In the genomic region with DNA sequence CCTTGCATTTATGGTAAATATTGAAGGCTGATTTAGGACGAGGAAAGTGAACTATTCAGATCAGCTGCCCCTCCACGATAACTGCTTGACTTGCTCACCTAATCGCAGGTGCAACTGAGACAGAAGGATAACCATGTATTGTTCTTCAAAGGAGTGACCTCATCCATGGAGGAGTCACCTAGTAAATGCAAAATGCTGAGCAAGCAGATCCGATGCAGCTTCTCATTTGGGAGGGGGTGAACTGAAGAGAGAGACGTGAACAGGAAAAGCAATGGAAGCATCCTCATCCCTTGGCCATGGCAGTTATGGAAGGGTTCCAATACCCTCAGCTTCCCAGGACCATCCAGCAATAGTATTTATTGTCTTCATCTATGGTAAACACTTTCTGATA, we compare ENCODE assay signal across 14 cellular contexts. TPM values are rescaled to one million over a fixed set of nuclear protein-coding genes. Genes with fewer than 3 reads are reported as not detected.
A peak's percentile ranks its signal among the peaks of the same experiment; 100 is the strongest.
DNase-seq lines count a peak whose midpoint lies in the region; ATAC-seq and TF ChIP-seq lines count a peak whose summit lies in the region.
"Had no signal": no experiment of that assay in that cellular context is flagged by ENCODE, and none has a peak within 500 bp of the region (broad histone marks: within the 10 kb centered on the region; RNA-seq: fewer than 3 reads in every experiment).

No MANE protein-coding gene starts in this region.

- H3K4me1 ChIP-seq in MM.1S (ENCODE audit: low read length) (peaks cover 20% of the 10 kb centered on the region), spleen (peaks cover 0 to 41% (median 19%) of the 10 kb centered on the region in 6 donors)
- H3K4me1 ChIP-seq: upper lobe of right lung had no signal

- H3K27ac Mint-ChIP-seq in activated T-cell treated with anti-CD3 and anti-CD28 coated beads, Interleukin-2, amount 50 U/mL, for 24 hours: peak overlapping the region; percentile 98
- H3K27ac Mint-ChIP-seq in activated naive CD4-positive, alpha-beta T cell treated with anti-CD3 and anti-CD28 coated beads, Interleukin-2, amount 10 ng/mL, durations not matched to agents 7 days and 5 days: peak overlapping the region; percentile 97
- H3K27ac Mint-ChIP-seq: brain had no signal

- ATAC-seq in GM21423 (IDR thresholded peaks at IDR 0.05; ENCODE audit: unreplicated experiment) (no peak), GM18861 (IDR thresholded peaks at IDR 0.05; ENCODE audit: unreplicated experiment) (no peak), HG03139 (IDR thresholded peaks at IDR 0.05; ENCODE audit: unreplicated experiment) (no peak)
- ATAC-seq: upper lobe of right lung had no signal

- H3K36me3 ChIP-seq in MM.1S (replicated peaks; ENCODE audit: insufficient read depth, low read length) (no peaks in the 10 kb centered on the region), spleen (no peaks in the 10 kb centered on the region)
- H3K36me3 ChIP-seq: upper lobe of right lung had no signal

- H3K27ac ChIP-seq in MM.1S (ENCODE audit: low read length) (no peak overlapping the region), spleen (peak overlapping the region in 6 of 8 donors; percentile 33 to 81 (median 72))
- H3K27ac ChIP-seq: upper lobe of right lung had no signal

- H3K27me3 Mint-ChIP-seq in activated T-cell treated with anti-CD3 and anti-CD28 coated beads, Interleukin-2, amount 50 U/mL, for 24 hours: no peaks in the 10 kb centered on the region
- H3K27me3 Mint-ChIP-seq in activated naive CD4-positive, alpha-beta T cell treated with anti-CD3 and anti-CD28 coated beads, Interleukin-2, amount 10 ng/mL, durations not matched to agents 7 days and 5 days: no peaks in the 10 kb centered on the region

- peak overlapping the region; percentile 81 for H3K4me3 Mint-ChIP-seq in activated T-cell treated with anti-CD3 and anti-CD28 coated beads, Interleukin-2, amount 50 U/mL, for 24 hours
- peak overlapping the region; percentile 74 for H3K4me3 Mint-ChIP-seq in activated naive CD4-positive, alpha-beta T cell treated with anti-CD3 and anti-CD28 coated beads, Interleukin-2, amount 10 ng/mL, durations not matched to agents 7 days and 5 days
- H3K4me3 Mint-ChIP-seq: brain had no signal

- H3K27me3 ChIP-seq in MM.1S (replicated peaks; ENCODE audit: insufficient read depth, low read length) (peaks cover 30% of the 10 kb centered on the region), spleen (replicated peaks in 1 of 7) (no peaks in the 10 kb centered on the region)
- H3K27me3 ChIP-seq: upper lobe of right lung had no signal

- H3K4me3 ChIP-seq in MM.1S (ENCODE audit: low read length) (peak overlapping the region; percentile 15; the same call in 1 of the 2 replicates), spleen (peak overlapping the region in 1 of 8 donors; percentile 38)
- H3K4me3 ChIP-seq: upper lobe of right lung had no signal

- TF ChIP-seq CTCF in MM.1S (IDR thresholded peaks at IDR 0.05; ENCODE audit: low read length) (no peak), spleen (IDR thresholded peaks at IDR 0.05 in 8 of 11, conservative IDR thresholded peaks at IDR 0.05 in 3 of 11) (no peak)

- intact Hi-C loops in spleen (cut with DNase I; ENCODE audit: low total_unique reads): no loop called here

- peak overlapping the region; percentile 61 for H3K4me2 ChIP-seq in MM.1S (ENCODE audit: low read depth, low read length)

- no peak overlapping the region for H2AFZ ChIP-seq in MM.1S (ENCODE audit: low read length)

- H3K4me1 Mint-ChIP-seq in activated T-cell treated with anti-CD3 and anti-CD28 coated beads, Interleukin-2, amount 50 U/mL, for 24 hours (ENCODE audit: low read depth): peaks cover 77% of the 10 kb centered on the region
- peaks cover 61% of the 10 kb centered on the region for H3K4me1 Mint-ChIP-seq in activated naive CD4-positive, alpha-beta T cell treated with anti-CD3 and anti-CD28 coated beads, Interleukin-2, amount 10 ng/mL, durations not matched to agents 7 days and 5 days
- H3K4me1 Mint-ChIP-seq: brain had no signal

- H3F3A ChIP-seq in MM.1S (ENCODE audit: insufficient read depth, low read length): peaks cover 9% of the 10 kb centered on the region

- peak; percentile 56 for DNase-seq in activated T-cell treated with anti-CD3 and anti-CD28 coated beads, Interleukin-2, amount 50 U/mL, for 24 hours
- DNase-seq in activated T-cell treated with anti-CD3 and anti-CD28 coated beads, Interleukin-2, amount 50 U/mL, for 1 hour: no peak
- DNase-seq in MM.1S (no peak), spleen (no peak)
- peak; percentile 38 for DNase-seq in activated naive CD4-positive, alpha-beta T cell treated with anti-CD3 and anti-CD28 coated beads, Interleukin-2, amount 10 ng/mL, durations not matched to agents 7 days and 5 days
- DNase-seq: foreskin fibroblast, NCI-H1436 treated with DMSO at 0.1 percent for 48 hours, NCI-H510A treated with DMSO at 0.1 percent for 48 hours, occipital lobe, upper lobe of right lung had no signal

- no peaks in the 10 kb centered on the region for H4K20me1 ChIP-seq in MM.1S (ENCODE audit: insufficient read depth, low read length)

- peaks cover 3% of the 10 kb centered on the region for H3K9me3 Mint-ChIP-seq in activated T-cell treated with anti-CD3 and anti-CD28 coated beads, Interleukin-2, amount 50 U/mL, for 24 hours
- no peaks in the 10 kb centered on the region for H3K9me3 Mint-ChIP-seq in activated naive CD4-positive, alpha-beta T cell treated with anti-CD3 and anti-CD28 coated beads, Interleukin-2, amount 10 ng/mL, durations not matched to agents 7 days and 5 days

- no peaks in the 10 kb centered on the region for H3K9me2 ChIP-seq in MM.1S (replicated peaks; ENCODE audit: insufficient read depth, low read length)

- H3K9ac ChIP-seq in MM.1S (ENCODE audit: low read length): no peak overlapping the region

- H3K9me3 ChIP-seq in MM.1S (replicated peaks; ENCODE audit: insufficient read depth, low read length): no peaks in the 10 kb centered on the region
- H3K9me3 ChIP-seq in spleen: peaks cover 0 to 1% (median 0%) of the 10 kb centered on the region in 8 donors
- H3K9me3 ChIP-seq: upper lobe of right lung had no signal

- H3K79me2 ChIP-seq in MM.1S (ENCODE audit: low read length): no peaks in the 10 kb centered on the region

- CTCF ChIA-PET in activated naive CD4-positive, alpha-beta T cell treated with anti-CD3 and anti-CD28 coated beads, Interleukin-2, amount 10 ng/mL, durations not matched to agents 7 days and 5 days (lab: Charles Lee): interaction anchor here (0.7 to 1.7 kb wide), 7 partner anchors 9 to 251 kb away, joined by 3 to 8 read pairs (median 4); no protein-coding TSS in a partner anchor

- no peak for TF ChIP-seq POLR2A in spleen (IDR thresholded peaks at IDR 0.05)

- WGBS in spleen, 5 donors: 63 to 75% (median 71%) methylated on average over 5 of the region's 5 CpGs

- peaks cover 17% of the 10 kb centered on the region for H3K36me3 Mint-ChIP-seq in activated T-cell treated with anti-CD3 and anti-CD28 coated beads, Interleukin-2, amount 50 U/mL, for 24 hours (ENCODE audit: low read depth)
- H3K36me3 Mint-ChIP-seq in activated naive CD4-positive, alpha-beta T cell treated with anti-CD3 and anti-CD28 coated beads, Interleukin-2, amount 10 ng/mL, durations not matched to agents 7 days and 5 days: peaks cover 8% of the 10 kb centered on the region
- H3K36me3 Mint-ChIP-seq: brain had no signal

RNA-seq across cellular contexts. Expression of a gene that starts 47.5 kb away (rescaled TPM):
- 10 to 100 TPM in 3 of 7 donors, 1 to 10 TPM in 4; 7.2 to 13.9 (median 9.2) TPM for total RNA-seq in spleen
- 1 to 10 TPM in 2 of 3 donors, under 1 TPM in 1; 0.74 to 1.6 (median 1.1) TPM for polyA plus RNA-seq in spleen

Comparison
In these comparisons a context has a peak if more than half of its experiments do, and no peak if none do; other contexts are left out.
1. DNase-seq: peak in activated T-cell treated with anti-CD3 and anti-CD28 coated beads, Interleukin-2, amount 50 U/mL, for 24 hours (single experiment) and activated naive CD4-positive, alpha-beta T cell treated with anti-CD3 and anti-CD28 coated beads, Interleukin-2, amount 10 ng/mL, durations not matched to agents 7 days and 5 days (single experiment); none in activated T-cell treated with anti-CD3 and anti-CD28 coated beads, Interleukin-2, amount 50 U/mL, for 1 hour (single experiment), MM.1S (single experiment) and spleen (single experiment).